ENCODE assay signal across 8 cellular contexts in genomic region chr3:16265455-16265786, GRCh38.
A peak's percentile ranks its signal among the peaks of the same experiment; 100 is the strongest.
DNase-seq lines count a peak whose midpoint lies in the region; ATAC-seq and TF ChIP-seq lines count a peak whose summit lies in the region.

No MANE protein-coding gene starts in this region.

- DNase-seq in choroid plexus epithelial cell (ENCODE audit: low read depth) (no peak), GM13977 (ENCODE audit: low spot score) (no peak), NCI-H2107 treated with DMSO at 0.1 percent for 48 hours (lab: John Stamatoyannopoulos, UW; ENCODE audit: unreplicated experiment) (no peak), SIG-M5 treated with dmso at 0.1 percent for 504 hours (lab: John Stamatoyannopoulos, UW; ENCODE audit: unreplicated experiment) (no peak)

- TF ChIP-seq CTCF in KMS-11 (conservative IDR thresholded peaks at IDR 0.05; ENCODE audit: low read depth, low read length) = no peak
- no peak for TF ChIP-seq CTCF in choroid plexus epithelial cell (conservative IDR thresholded peaks at IDR 0.05; ENCODE audit: low read depth, low read length)
- no peak for TF ChIP-seq CTCF in GM13977 (IDR thresholded peaks at IDR 0.05; ENCODE audit: extremely low read depth, insufficient read depth, missing control alignments)

- H3K4me3 ChIP-seq in ACC112 (ENCODE audit: low read depth, low read length) (peak overlapping the region; percentile 100), KMS-11 (IDR thresholded peaks at IDR 0.05; ENCODE audit: insufficient read depth, low read depth, low read length) (no peak overlapping the region), choroid plexus epithelial cell (ENCODE audit: low read depth, low read length) (peak overlapping the region; percentile 93), muscle layer of duodenum (ENCODE audit: low read depth in 1 of 2, low read length in 2 of 2) (peak overlapping the region; percentile 96 to 97)

- H3K79me2 ChIP-seq in ACC112 (ENCODE audit: control insufficient read depth, insufficient read depth, low read length, unreplicated experiment) (peaks cover 66% of the 10 kb centered on the region), KMS-11 (ENCODE audit: insufficient read depth, low read depth) (peaks cover 7% of the 10 kb centered on the region; the same call in 1 of the 2 replicates)

- peak overlapping the region; percentile 58 for H2AFZ ChIP-seq in ACC112 (ENCODE audit: low read length, unreplicated experiment)
- peak overlapping the region; percentile 77 for H2AFZ ChIP-seq in KMS-11 (ENCODE audit: low read depth)

- peak overlapping the region; percentile 51 for H3K4me2 ChIP-seq in KMS-11

- peak overlapping the region; percentile 91 for H3K9ac ChIP-seq in KMS-11

- H3K27ac ChIP-seq in ACC112 (ENCODE audit: low read depth, low read length) (peak overlapping the region; percentile 56), KMS-11 (peak overlapping the region; percentile 80), muscle layer of duodenum (ENCODE audit: low read length) (peak overlapping the region; percentile 96)

- H3K9me3 ChIP-seq in muscle layer of duodenum (ENCODE audit: control insufficient read depth in 1 of 2, low read length in 2 of 2) = no peaks in the 10 kb centered on the region

- H4K20me1 ChIP-seq in KMS-11 (ENCODE audit: insufficient read depth) = no peaks in the 10 kb centered on the region

- no peak for ATAC-seq in HG03196 (IDR thresholded peaks at IDR 0.05; ENCODE audit: unreplicated experiment)

- peaks cover 29% of the 10 kb centered on the region for H3K4me1 ChIP-seq in ACC112 (ENCODE audit: control insufficient read depth, insufficient read depth, low read length, unreplicated experiment)
- H3K4me1 ChIP-seq in KMS-11 (ENCODE audit: low read depth, poor library complexity, severe bottlenecking) = peaks cover 22% of the 10 kb centered on the region
- H3K4me1 ChIP-seq in muscle layer of duodenum (ENCODE audit: control insufficient read depth in 1 of 2, insufficient read depth in 2 of 2, low read length in 2 of 2) = peaks cover 0 to 35% of the 10 kb centered on the region in 2 donors

- in situ Hi-C loops in GM13977 (cut with MboI; ENCODE audit: low pct_unique_long_range_greater_than_20kb, low sequenced_read_pairs, unreplicated experiment) = no loop called here

- H3K36me3 ChIP-seq in ACC112 (ENCODE audit: insufficient read depth, low read length) (0 out of 2 replicates have a peak, but pooled peaks cover under 1% of the 10 kb centered on the region), KMS-11 (ENCODE audit: insufficient read depth) (no peaks in the 10 kb centered on the region), muscle layer of duodenum (ENCODE audit: control insufficient read depth in 1 of 2, insufficient read depth in 2 of 2, low read length in 2 of 2) (peaks cover 5 to 12% of the 10 kb centered on the region in 2 donors)

- no peaks in the 10 kb centered on the region for H3K27me3 ChIP-seq in ACC112 (ENCODE audit: insufficient read depth, low read length)
- H3K27me3 ChIP-seq in KMS-11 (ENCODE audit: insufficient read depth, low read depth) = no peaks in the 10 kb centered on the region
- H3K27me3 ChIP-seq in muscle layer of duodenum (ENCODE audit: low read depth, low read length) = no peaks in the 10 kb centered on the region
